ENCODE assay signal across 22 cellular contexts in genomic region chr5:36496471-36496870, GRCh38.
A peak's percentile ranks its signal among the peaks of the same experiment; 100 is the strongest.
DNase-seq lines count a peak whose midpoint lies in the region; ATAC-seq and TF ChIP-seq lines count a peak whose summit lies in the region.
"Had no signal": no experiment of that assay in that cellular context is flagged by ENCODE, and none has a peak within 500 bp of the region (broad histone marks: within the 10 kb centered on the region; RNA-seq: fewer than 3 reads in every experiment).

No MANE protein-coding gene starts in this region.

- peaks cover 4% of the 10 kb centered on the region; the same call in 1 of the 2 replicates for H3K9me2 ChIP-seq in GM23338 (ENCODE audit: insufficient read depth)
- H3K9me2 ChIP-seq in GM23248 (ENCODE audit: insufficient read depth), result no peaks in the 10 kb centered on the region

- H3K4me1 ChIP-seq in GM23338 (ENCODE audit: insufficient read depth) (peaks cover 9% of the 10 kb centered on the region; the same call in 1 of the 2 replicates), GM23248 (ENCODE audit: insufficient read depth) (peaks cover 20% of the 10 kb centered on the region)
- H3K4me1 ChIP-seq: A549 had no signal

- H3K4me3 ChIP-seq in GM23338, result no peak overlapping the region
- H3K4me3 ChIP-seq in GM23248, result no peak overlapping the region
- H3K4me3 ChIP-seq: A549, PC-9, SJSA1 had no signal

- DNase-seq in GM23338 (ENCODE audit: low spot score), result no peak
- DNase-seq in cerebellum (ENCODE audit: low spot score), result peak; percentile 10
- peak; percentile 6 for DNase-seq in midbrain (lab: John Stamatoyannopoulos, UW)
- DNase-seq in CD14-positive monocyte (ENCODE audit: low spot score), result no peak
- DNase-seq in MV-4-11 (lab: John Stamatoyannopoulos, UW), result no peak
- DNase-seq in GM23248, result no peak
- DNase-seq: CD8-positive, alpha-beta memory T cell; DMS153; DND-41; KBM-7; NCI-H1105 treated with DMSO at 0.1 percent for 48 hours; NCI-H2029 treated with DMSO at 0.1 percent for 48 hours; NCI-H446 treated with DMSO at 0.1 percent for 48 hours; NCI-H526 treated with DMSO at 0.1 percent for 48 hours; PC-9 had no signal

- intact Hi-C loops in CD14-positive monocyte (cut with micrococcal nuclease), result no loop called here

- no peaks in the 10 kb centered on the region for H3K79me2 ChIP-seq in GM23338 (replicated peaks; ENCODE audit: insufficient read depth)
- H3K79me2 ChIP-seq in GM23248 (ENCODE audit: insufficient read depth), result no peaks in the 10 kb centered on the region

- no peak overlapping the region for H3K27ac ChIP-seq in GM23338 (ENCODE audit: low read depth)
- no peak overlapping the region for H3K27ac ChIP-seq in GM23248
- H3K27ac ChIP-seq: A549, C4-2B, PC-9, SJSA1 had no signal

- H3K27me3 Mint-ChIP-seq in GM23338 (ENCODE audit: insufficient read depth, low read depth, poor library complexity), result peaks cover 2% of the 10 kb centered on the region
- H3K27me3 Mint-ChIP-seq in CD14-positive monocyte (ENCODE audit: low read depth in 3 of 3), result peaks cover 0 to 2% (median 1%) of the 10 kb centered on the region in 3 donors

- H3K27ac Mint-ChIP-seq in GM23338 (no peak overlapping the region), CD14-positive monocyte (no peak overlapping the region)
- H3K27ac Mint-ChIP-seq: B cell; CD8-positive, alpha-beta memory T cell had no signal

- H3K4me3 Mint-ChIP-seq in GM23338, result no peak overlapping the region
- H3K4me3 Mint-ChIP-seq in CD14-positive monocyte, result no peak overlapping the region
- H3K4me3 Mint-ChIP-seq: B cell; CD8-positive, alpha-beta memory T cell had no signal

- H3K9ac ChIP-seq in GM23248, result no peak overlapping the region

- H3K4me2 ChIP-seq in GM23338 (no peak overlapping the region), GM23248 (ENCODE audit: unreplicated experiment) (no peak overlapping the region)
- H3K4me2 ChIP-seq: A549, PC-9 had no signal

- H3K4me1 Mint-ChIP-seq in GM23338 (peaks cover 11% of the 10 kb centered on the region; the same call in 2 of the 3 replicates), CD14-positive monocyte (peaks cover 8% of the 10 kb centered on the region)
- H3K4me1 Mint-ChIP-seq: B cell; CD8-positive, alpha-beta memory T cell had no signal

- no peaks in the 10 kb centered on the region for H3K27me3 ChIP-seq in GM23338 (ENCODE audit: insufficient read depth)
- H3K27me3 ChIP-seq in GM23248 (replicated peaks; ENCODE audit: insufficient read depth), result peaks cover 26% of the 10 kb centered on the region
- H3K27me3 ChIP-seq: SJSA1 had no signal

- whole genome bisulfite sequencing in GM23248 (ENCODE audit: low coverage in 1 of 2, low lambda C conversion rate in 2 of 2, missing lambda C conversion rate in 2 of 2), 2 experiments, result 53 to 59% methylated on average over 4 of the region's 4 CpGs

- no peaks in the 10 kb centered on the region for H4K20me1 ChIP-seq in GM23338 (replicated peaks; ENCODE audit: insufficient read depth)
- no peaks in the 10 kb centered on the region for H4K20me1 ChIP-seq in GM23248 (ENCODE audit: insufficient read depth)

- H3K36me3 ChIP-seq in GM23338 (ENCODE audit: insufficient read depth) (no peaks in the 10 kb centered on the region), GM23248 (ENCODE audit: low read depth) (no peaks in the 10 kb centered on the region)
- H3K36me3 ChIP-seq: SJSA1 had no signal

- H3K9me3 Mint-ChIP-seq in GM23338 (peaks cover 2% of the 10 kb centered on the region; the same call in 1 of the 3 replicates), CD14-positive monocyte (peaks cover 5 to 15% (median 9%) of the 10 kb centered on the region in 7 donors)
- H3K9me3 Mint-ChIP-seq: CD8-positive, alpha-beta memory T cell had no signal

- in situ Hi-C loops in GM23248 (cut with MboI), result no loop called here

- TF ChIP-seq CTCF in GM23338 (conservative IDR thresholded peaks at IDR 0.05; ENCODE audit: low read depth in 2 of 2), result no peak
- TF ChIP-seq CTCF in CD14-positive monocyte (IDR thresholded peaks at IDR 0.05), result no peak

- ATAC-seq in GM23338, result no peak
- ATAC-seq in GM21576 (IDR thresholded peaks at IDR 0.05; ENCODE audit: unreplicated experiment), result no peak
- ATAC-seq: A549, HCT116, Right ventricle myocardium inferior had no signal

- H3K9me3 ChIP-seq in GM23248 (ENCODE audit: low read depth), result no peaks in the 10 kb centered on the region
- H3K9me3 ChIP-seq: A549, SJSA1 had no signal

- H3F3A ChIP-seq in GM23338 (replicated peaks; ENCODE audit: low read depth) (no peaks in the 10 kb centered on the region), GM23248 (ENCODE audit: insufficient read depth) (0 out of 2 replicates have a peak, but pooled peaks cover 15% of the 10 kb centered on the region)

- H3K36me3 Mint-ChIP-seq in GM23338 (ENCODE audit: low read depth), result no peaks in the 10 kb centered on the region
- no peaks in the 10 kb centered on the region for H3K36me3 Mint-ChIP-seq in CD14-positive monocyte
- H3K36me3 Mint-ChIP-seq: CD8-positive, alpha-beta memory T cell had no signal

- H2AFZ ChIP-seq in GM23338, result peak overlapping the region; percentile 15; the same call in 1 of the 2 replicates
- H2AFZ ChIP-seq in GM23248, result no peak overlapping the region
- H2AFZ ChIP-seq: PC-9 had no signal

TF ChIP-seq in GM23338, 12 proteins besides CTCF, POLR2A, EP300 and RAD21 (continues in another document):
- no peak for TF ChIP-seq STAT1 (IDR thresholded peaks at IDR 0.05; ENCODE audit: unreplicated experiment)
- TF ChIP-seq NANOG (IDR thresholded peaks at IDR 0.05; ENCODE audit: borderline replicate concordance), result no peak
- TF ChIP-seq POLR2AphosphoS5 (IDR thresholded peaks at IDR 0.05; ENCODE audit: low read depth), result no peak
- no peak for TF ChIP-seq ZNF114 (CRISPR knock-in tag; IDR thresholded peaks at IDR 0.05)
- TF ChIP-seq, protein P1, sequence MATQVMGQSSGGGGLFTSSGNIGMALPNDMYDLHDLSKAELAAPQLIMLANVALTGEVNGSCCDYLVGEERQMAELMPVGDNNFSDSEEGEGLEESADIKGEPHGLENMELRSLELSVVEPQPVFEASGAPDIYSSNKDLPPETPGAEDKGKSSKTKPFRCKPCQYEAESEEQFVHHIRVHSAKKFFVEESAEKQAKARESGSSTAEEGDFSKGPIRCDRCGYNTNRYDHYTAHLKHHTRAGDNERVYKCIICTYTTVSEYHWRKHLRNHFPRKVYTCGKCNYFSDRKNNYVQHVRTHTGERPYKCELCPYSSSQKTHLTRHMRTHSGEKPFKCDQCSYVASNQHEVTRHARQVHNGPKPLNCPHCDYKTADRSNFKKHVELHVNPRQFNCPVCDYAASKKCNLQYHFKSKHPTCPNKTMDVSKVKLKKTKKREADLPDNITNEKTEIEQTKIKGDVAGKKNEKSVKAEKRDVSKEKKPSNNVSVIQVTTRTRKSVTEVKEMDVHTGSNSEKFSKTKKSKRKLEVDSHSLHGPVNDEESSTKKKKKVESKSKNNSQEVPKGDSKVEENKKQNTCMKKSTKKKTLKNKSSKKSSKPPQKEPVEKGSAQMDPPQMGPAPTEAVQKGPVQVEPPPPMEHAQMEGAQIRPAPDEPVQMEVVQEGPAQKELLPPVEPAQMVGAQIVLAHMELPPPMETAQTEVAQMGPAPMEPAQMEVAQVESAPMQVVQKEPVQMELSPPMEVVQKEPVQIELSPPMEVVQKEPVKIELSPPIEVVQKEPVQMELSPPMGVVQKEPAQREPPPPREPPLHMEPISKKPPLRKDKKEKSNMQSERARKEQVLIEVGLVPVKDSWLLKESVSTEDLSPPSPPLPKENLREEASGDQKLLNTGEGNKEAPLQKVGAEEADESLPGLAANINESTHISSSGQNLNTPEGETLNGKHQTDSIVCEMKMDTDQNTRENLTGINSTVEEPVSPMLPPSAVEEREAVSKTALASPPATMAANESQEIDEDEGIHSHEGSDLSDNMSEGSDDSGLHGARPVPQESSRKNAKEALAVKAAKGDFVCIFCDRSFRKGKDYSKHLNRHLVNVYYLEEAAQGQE (IDR thresholded peaks at IDR 0.05; ENCODE audit: unreplicated experiment), result no peak
- no peak for TF ChIP-seq ZNF331 (CRISPR knock-in tag; IDR thresholded peaks at IDR 0.05; ENCODE audit: low read depth)

Comparison
In these comparisons a context has a peak if more than half of its experiments do, and no peak if none do; other contexts are left out.
1. DNase-seq: peak in cerebellum (single experiment) and midbrain (single experiment); none in GM23338 (single experiment), CD14-positive monocyte (single experiment), MV-4-11 (single experiment) and GM23248 (single experiment).